14 cellular contexts compared by ENCODE assay signal in genomic region chr1:74748962-74749361, GRCh38. TPM values are rescaled to one million over a fixed set of nuclear protein-coding genes. Genes with fewer than 3 reads are reported as not detected.
A peak's percentile ranks its signal among the peaks of the same experiment; 100 is the strongest.
DNase-seq lines count a peak whose midpoint lies in the region; ATAC-seq and TF ChIP-seq lines count a peak whose summit lies in the region.
"Had no signal": no experiment of that assay in that cellular context is flagged by ENCODE, and none has a peak within 500 bp of the region (broad histone marks: within the 10 kb centered on the region; RNA-seq: fewer than 3 reads in every experiment).

No MANE protein-coding gene starts in this region.

- no peak for DNase-seq in activated CD4-positive, alpha-beta T cell treated with anti-CD3 and anti-CD28 coated beads for 36 hours
- DNase-seq in activated CD4-positive, alpha-beta T cell treated with anti-CD3 and anti-CD28 coated beads, Interleukin-2, amount 10 ng/mL, durations not matched to agents 24 days and 14 days: no peak
- no peak for DNase-seq in putamen (ENCODE audit: low spot score)
- DNase-seq in mammary epithelial cell: no peak
- no peak for DNase-seq in islet precursor cell
- DNase-seq: activated CD4-positive, alpha-beta T cell treated with anti-CD3 and anti-CD28 coated beads for 1 hour; amniotic stem cell; CD4-positive, alpha-beta T cell; NCI-H2171 treated with DMSO at 0.1 percent for 48 hours; stimulated activated naive CD4-positive, alpha-beta T cell had no signal

- no peaks in the 10 kb centered on the region for H3K27me3 Mint-ChIP-seq in activated CD4-positive, alpha-beta T cell treated with anti-CD3 and anti-CD28 coated beads for 36 hours
- no peaks in the 10 kb centered on the region for H3K27me3 Mint-ChIP-seq in activated CD4-positive, alpha-beta T cell treated with anti-CD3 and anti-CD28 coated beads, Interleukin-2, amount 10 ng/mL, durations not matched to agents 24 days and 14 days
- H3K27me3 Mint-ChIP-seq in nephron (ENCODE audit: low read depth): no peaks in the 10 kb centered on the region
- H3K27me3 Mint-ChIP-seq: CD4-positive, alpha-beta T cell had no signal

- TF ChIP-seq CTCF in nephron (IDR thresholded peaks at IDR 0.05; ENCODE audit: unreplicated experiment in 3 of 3) (no peak), mammary epithelial cell (conservative IDR thresholded peaks at IDR 0.05 in 1 of 2, IDR thresholded peaks at IDR 0.05 in 1 of 2; ENCODE audit: extremely low read depth in 1 of 2, insufficient read depth in 1 of 2, low read depth in 1 of 2, low read length in 2 of 2) (no peak)

- peak; percentile 39 for ATAC-seq in activated CD4-positive, alpha-beta T cell treated with anti-CD3 and anti-CD28 coated beads for 36 hours
- peak; percentile 98 for ATAC-seq in GM21786 (IDR thresholded peaks at IDR 0.05; ENCODE audit: unreplicated experiment)
- ATAC-seq in HG03280 (IDR thresholded peaks at IDR 0.05; ENCODE audit: unreplicated experiment): peak; percentile 44

- 91% methylated on average over 1 of the region's 1 CpG for WGBS in mammary epithelial cell (ENCODE audit: low coverage, missing lambda C conversion rate)

- BruUV-seq in mammary epithelial cell (replicated peaks; lab: Mats Ljungman, UMichigan): no TSS peak

- peaks cover 15% of the 10 kb centered on the region for H3K36me3 ChIP-seq in mammary epithelial cell (ENCODE audit: insufficient read depth, low read length)

- peaks cover 8% of the 10 kb centered on the region for H3K79me2 ChIP-seq in mammary epithelial cell (ENCODE audit: insufficient read depth, low read length)

- H3K9me3 ChIP-seq in mammary epithelial cell (replicated peaks; ENCODE audit: insufficient read depth, low read length): no peaks in the 10 kb centered on the region

- no peak overlapping the region for H3K9ac ChIP-seq in mammary epithelial cell (ENCODE audit: insufficient read depth, low read length)

- H2AFZ ChIP-seq in mammary epithelial cell (ENCODE audit: low read depth, low read length): no peak overlapping the region

- H4K20me1 ChIP-seq in mammary epithelial cell (ENCODE audit: insufficient read depth, low read length): no peaks in the 10 kb centered on the region

- H3K4me1 Mint-ChIP-seq in activated CD4-positive, alpha-beta T cell treated with anti-CD3 and anti-CD28 coated beads for 36 hours: peaks cover 8% of the 10 kb centered on the region
- no peaks in the 10 kb centered on the region for H3K4me1 Mint-ChIP-seq in activated CD4-positive, alpha-beta T cell treated with anti-CD3 and anti-CD28 coated beads, Interleukin-2, amount 10 ng/mL, durations not matched to agents 24 days and 14 days
- no peaks in the 10 kb centered on the region for H3K4me1 Mint-ChIP-seq in nephron

- H3K4me1 ChIP-seq in mammary epithelial cell (ENCODE audit: insufficient read depth, low read length): no peaks in the 10 kb centered on the region

- peaks cover 67% of the 10 kb centered on the region for H3K36me3 Mint-ChIP-seq in activated CD4-positive, alpha-beta T cell treated with anti-CD3 and anti-CD28 coated beads for 36 hours (ENCODE audit: low read depth)
- H3K36me3 Mint-ChIP-seq in activated CD4-positive, alpha-beta T cell treated with anti-CD3 and anti-CD28 coated beads, Interleukin-2, amount 10 ng/mL, durations not matched to agents 24 days and 14 days (ENCODE audit: low read depth): peaks cover 69% of the 10 kb centered on the region
- H3K36me3 Mint-ChIP-seq in nephron (ENCODE audit: low read depth): peaks cover 79% of the 10 kb centered on the region

- intact Hi-C loops in activated CD4-positive, alpha-beta T cell treated with anti-CD3 and anti-CD28 coated beads for 36 hours (cut with DNase I, micrococcal nuclease): no loop called here
- intact Hi-C loops in activated CD4-positive, alpha-beta T cell treated with anti-CD3 and anti-CD28 coated beads, Interleukin-2, amount 10 ng/mL, durations not matched to agents 24 days and 14 days (cut with micrococcal nuclease): no loop called here
- intact Hi-C loops in mammary epithelial cell (cut with micrococcal nuclease): no loop called here

- dilution Hi-C loops in mammary epithelial cell (cut with HindIII; ENCODE audit: low sequenced_read_pairs): no loop called here

- H3K27me3 ChIP-seq in mammary epithelial cell (ENCODE audit: insufficient read depth, low read length): no peaks in the 10 kb centered on the region

- H3K4me3 ChIP-seq in mammary epithelial cell (replicated peaks in 1 of 3; ENCODE audit: insufficient read depth in 1 of 3, low read depth in 2 of 3, low read length in 3 of 3): no peak overlapping the region

- in situ Hi-C loops in mammary epithelial cell (cut with MboI; ENCODE audit: low sequenced_read_pairs in 2 of 2): no loop called here

- peak overlapping the region; percentile 30 for H3K27ac Mint-ChIP-seq in activated CD4-positive, alpha-beta T cell treated with anti-CD3 and anti-CD28 coated beads for 36 hours
- no peak overlapping the region for H3K27ac Mint-ChIP-seq in activated CD4-positive, alpha-beta T cell treated with anti-CD3 and anti-CD28 coated beads, Interleukin-2, amount 10 ng/mL, durations not matched to agents 24 days and 14 days
- peak overlapping the region; percentile 20 to 88 (median 61) for H3K27ac Mint-ChIP-seq in nephron
- H3K27ac Mint-ChIP-seq: CD4-positive, alpha-beta T cell; T-helper 1 cell treated with Interleukin-12 subunit alpha and Interleukin-12 subunit beta and Interleukin-4 antibody, amounts not matched to agents 30 μg/mL and 1 μg/mL, for 36 hours had no signal

- no peak overlapping the region for H3K4me2 ChIP-seq in mammary epithelial cell (ENCODE audit: insufficient read depth, low read depth, low read length)

- CTCF ChIA-PET in activated CD4-positive, alpha-beta T cell treated with anti-CD3 and anti-CD28 coated beads for 36 hours (lab: Charles Lee): interaction anchor here (1.2 kb wide), 1 partner anchor 16 kb away, joined by 5 read pairs; the partner anchor contains the start of genes CRYZ and TYW3
- CTCF ChIA-PET in mammary epithelial cell (lab: Charles Lee; ENCODE audit: low non-redundant PET): no interaction called here

- no peak overlapping the region for H3K27ac ChIP-seq in mammary epithelial cell (ENCODE audit: insufficient read depth, low read depth, low read length)

- POLR2A ChIA-PET in activated CD4-positive, alpha-beta T cell treated with anti-CD3 and anti-CD28 coated beads for 36 hours (lab: Charles Lee): no interaction called here

- H3K9me3 Mint-ChIP-seq in activated CD4-positive, alpha-beta T cell treated with anti-CD3 and anti-CD28 coated beads for 36 hours (ENCODE audit: low read depth): peaks cover 2% of the 10 kb centered on the region
- H3K9me3 Mint-ChIP-seq in activated CD4-positive, alpha-beta T cell treated with anti-CD3 and anti-CD28 coated beads, Interleukin-2, amount 10 ng/mL, durations not matched to agents 24 days and 14 days: peaks cover 7% of the 10 kb centered on the region
- peaks cover 7% of the 10 kb centered on the region for H3K9me3 Mint-ChIP-seq in nephron
- H3K9me3 Mint-ChIP-seq: CD4-positive, alpha-beta T cell had no signal

- no peak overlapping the region for H3K4me3 Mint-ChIP-seq in activated CD4-positive, alpha-beta T cell treated with anti-CD3 and anti-CD28 coated beads for 36 hours
- H3K4me3 Mint-ChIP-seq in activated CD4-positive, alpha-beta T cell treated with anti-CD3 and anti-CD28 coated beads, Interleukin-2, amount 10 ng/mL, durations not matched to agents 24 days and 14 days: no peak overlapping the region
- no peak overlapping the region for H3K4me3 Mint-ChIP-seq in nephron
- H3K4me3 Mint-ChIP-seq: CD4-positive, alpha-beta T cell; T-helper 1 cell treated with Interleukin-12 subunit alpha and Interleukin-12 subunit beta and Interleukin-4 antibody, amounts not matched to agents 30 μg/mL and 1 μg/mL, for 36 hours had no signal

RNA-seq across cellular contexts. Expression of gene TYW3, which starts 16.0 kb away (rescaled TPM):
- 10 to 100 TPM; 29.9 to 33.7 TPM for total RNA-seq in activated CD4-positive, alpha-beta T cell treated with anti-CD3 and anti-CD28 coated beads for 36 hours
- 39.8 and 40.0 TPM in 2 replicates for total RNA-seq in activated CD4-positive, alpha-beta T cell treated with anti-CD3 and anti-CD28 coated beads, Interleukin-2, amount 10 ng/mL, durations not matched to agents 24 days and 14 days
- 10 to 100 TPM; 14.0 to 23.2 TPM for total RNA-seq in mammary epithelial cell
- polyA plus RNA-seq in mammary epithelial cell: 13.2 TPM
- 18.5 TPM for polyA minus RNA-seq in mammary epithelial cell

RNA-seq across cellular contexts. Expression of gene CRYZ, which starts 16.1 kb away (rescaled TPM):
- 10 to 100 TPM; 26.7 to 34.2 TPM for total RNA-seq in activated CD4-positive, alpha-beta T cell treated with anti-CD3 and anti-CD28 coated beads for 36 hours
- total RNA-seq in activated CD4-positive, alpha-beta T cell treated with anti-CD3 and anti-CD28 coated beads, Interleukin-2, amount 10 ng/mL, durations not matched to agents 24 days and 14 days: 18.6 and 20.0 TPM in 2 replicates
- total RNA-seq in mammary epithelial cell: 10 to 100 TPM; 22.5 to 57.0 TPM
- polyA plus RNA-seq in mammary epithelial cell: 21.1 TPM
- polyA minus RNA-seq in mammary epithelial cell: 19.8 TPM

Comparison
In these comparisons a context has a peak if more than half of its experiments do, and no peak if none do; other contexts are left out.
1. ATAC-seq: peak in every context shown above with its lines; median percentile 98 in GM21786; 44 in HG03280; 39 in activated CD4-positive, alpha-beta T cell treated with anti-CD3 and anti-CD28 coated beads for 36 hours.